In genomic region chr5:151219138-151219537, GRCh38 we compare ENCODE assay signal across 17 cellular contexts. TPM values are rescaled to one million over a fixed set of nuclear protein-coding genes. Genes with fewer than 3 reads are reported as not detected.
DNase-seq lines count a peak whose midpoint lies in the region; ATAC-seq and TF ChIP-seq lines count a peak whose summit lies in the region.
"Had no signal": no experiment of that assay in that cellular context is flagged by ENCODE, and none has a peak within 500 bp of the region (broad histone marks: within the 10 kb centered on the region; RNA-seq: fewer than 3 reads in every experiment).

No MANE protein-coding gene starts in this region.

- POLR2A ChIA-PET in activated CD8-positive, alpha-beta T cell treated with anti-CD3 and anti-CD28 coated beads for 36 hours (lab: Charles Lee), result interaction anchor here (1.2 kb wide), 1 partner anchor 21 kb away, joined by 3 read pairs; no protein-coding TSS in a partner anchor

- no peaks in the 10 kb centered on the region for H3K9me3 Mint-ChIP-seq in activated naive CD4-positive, alpha-beta T cell treated with anti-CD3 and anti-CD28 coated beads, Interleukin-2, amount 50 U/mL, for 24 hours
- no peaks in the 10 kb centered on the region for H3K9me3 Mint-ChIP-seq in activated naive CD4-positive, alpha-beta T cell treated with anti-CD3 and anti-CD28 coated beads, Interleukin-2, amount 50 U/mL, for 72 hours
- H3K9me3 Mint-ChIP-seq in activated CD8-positive, alpha-beta T cell treated with anti-CD3 and anti-CD28 coated beads for 36 hours, result no peaks in the 10 kb centered on the region
- H3K9me3 Mint-ChIP-seq in naive B cell, result no peaks in the 10 kb centered on the region
- H3K9me3 Mint-ChIP-seq: neural progenitor cell had no signal

- no peaks in the 10 kb centered on the region for H3K27me3 Mint-ChIP-seq in activated naive CD4-positive, alpha-beta T cell treated with anti-CD3 and anti-CD28 coated beads, Interleukin-2, amount 50 U/mL, for 24 hours
- H3K27me3 Mint-ChIP-seq in activated CD8-positive, alpha-beta T cell treated with anti-CD3 and anti-CD28 coated beads for 36 hours, result no peaks in the 10 kb centered on the region
- H3K27me3 Mint-ChIP-seq in naive B cell, result no peaks in the 10 kb centered on the region

- no peak for ATAC-seq in activated naive CD4-positive, alpha-beta T cell treated with anti-CD3 and anti-CD28 coated beads, Interleukin-2, amount 50 U/mL, for 72 hours
- ATAC-seq in activated CD8-positive, alpha-beta T cell treated with anti-CD3 and anti-CD28 coated beads for 36 hours, result no peak
- ATAC-seq in naive B cell (ENCODE audit: low read depth in 2 of 2), result no peak
- ATAC-seq: heart left ventricle had no signal

- no peaks in the 10 kb centered on the region for H3K9me3 ChIP-seq in stomach smooth muscle (ENCODE audit: control insufficient read depth in 2 of 2, low read length in 2 of 2)
- H3K9me3 ChIP-seq: heart left ventricle, right atrium auricular region had no signal

- CTCF ChIA-PET in activated CD8-positive, alpha-beta T cell treated with anti-CD3 and anti-CD28 coated beads for 36 hours (lab: Charles Lee), result interaction anchor here (1.0 to 10.9 kb wide), 2 partner anchors 9 to 20 kb away, joined by 3 to 83 read pairs; no protein-coding TSS in a partner anchor

- no peak overlapping the region for H3K4me3 Mint-ChIP-seq in activated naive CD4-positive, alpha-beta T cell treated with anti-CD3 and anti-CD28 coated beads, Interleukin-2, amount 50 U/mL, for 24 hours
- no peak overlapping the region for H3K4me3 Mint-ChIP-seq in activated CD8-positive, alpha-beta T cell treated with anti-CD3 and anti-CD28 coated beads for 36 hours
- H3K4me3 Mint-ChIP-seq in naive B cell, result peak overlapping the region; percentile 59 to 90 (median 81)
- H3K4me3 Mint-ChIP-seq: neural progenitor cell had no signal

- DNase-seq in activated naive CD4-positive, alpha-beta T cell treated with anti-CD3 and anti-CD28 coated beads, Interleukin-2, amount 50 U/mL, for 72 hours (ENCODE audit: low spot score in 2 of 2), result no peak
- DNase-seq in activated CD8-positive, alpha-beta T cell treated with anti-CD3 and anti-CD28 coated beads for 36 hours, result no peak
- DNase-seq in naive B cell, result no peak
- DNase-seq in NCI-H2227 treated with DMSO at 0.1 percent for 48 hours (lab: John Stamatoyannopoulos, UW), result no peak
- DNase-seq in NCI-H345 (lab: John Stamatoyannopoulos, UW), result no peak
- no peak for DNase-seq in NCI-H2196 treated with DMSO at 0.1 percent for 48 hours (lab: John Stamatoyannopoulos, UW; ENCODE audit: unreplicated experiment)
- DNase-seq: activated CD4-positive, CD25-positive, alpha-beta regulatory T cell treated with anti-CD3 and anti-CD28 coated beads, Interleukin-2, amount 50 U/mL, for 72 hours; caudate nucleus; heart left ventricle; mesenchymal stem cell; NCI-H1694 treated with DMSO at 0.1 percent for 48 hours; NCI-H446 treated with DMSO at 0.1 percent for 48 hours; SIG-M5 had no signal

- H3K27ac Mint-ChIP-seq in activated naive CD4-positive, alpha-beta T cell treated with anti-CD3 and anti-CD28 coated beads, Interleukin-2, amount 50 U/mL, for 24 hours, result peak overlapping the region; percentile 90
- peak overlapping the region in 1 of 2 donors; percentile 86 for H3K27ac Mint-ChIP-seq in activated naive CD4-positive, alpha-beta T cell treated with anti-CD3 and anti-CD28 coated beads, Interleukin-2, amount 50 U/mL, for 72 hours
- H3K27ac Mint-ChIP-seq in activated CD8-positive, alpha-beta T cell treated with anti-CD3 and anti-CD28 coated beads for 36 hours, result peak overlapping the region; percentile 73
- H3K27ac Mint-ChIP-seq in naive B cell, result peak overlapping the region in 5 of 6 donors; percentile 88 to 98 (median 89)
- H3K27ac Mint-ChIP-seq: neural progenitor cell had no signal

- peak overlapping the region; percentile 49 for H3K27ac ChIP-seq in stomach smooth muscle (ENCODE audit: low read length)
- H3K27ac ChIP-seq: neural progenitor cell had no signal

- peaks cover 83% of the 10 kb centered on the region for H3K4me1 Mint-ChIP-seq in activated naive CD4-positive, alpha-beta T cell treated with anti-CD3 and anti-CD28 coated beads, Interleukin-2, amount 50 U/mL, for 24 hours
- H3K4me1 Mint-ChIP-seq in activated CD8-positive, alpha-beta T cell treated with anti-CD3 and anti-CD28 coated beads for 36 hours (ENCODE audit: low read depth), result peaks cover 81% of the 10 kb centered on the region
- peaks cover 75 to 91% (median 88%) of the 10 kb centered on the region in 3 donors for H3K4me1 Mint-ChIP-seq in naive B cell

- peaks cover 1% of the 10 kb centered on the region for H3K36me3 Mint-ChIP-seq in activated naive CD4-positive, alpha-beta T cell treated with anti-CD3 and anti-CD28 coated beads, Interleukin-2, amount 50 U/mL, for 24 hours
- peaks cover 20 to 49% of the 10 kb centered on the region in 2 donors for H3K36me3 Mint-ChIP-seq in activated naive CD4-positive, alpha-beta T cell treated with anti-CD3 and anti-CD28 coated beads, Interleukin-2, amount 50 U/mL, for 72 hours
- H3K36me3 Mint-ChIP-seq in activated CD8-positive, alpha-beta T cell treated with anti-CD3 and anti-CD28 coated beads for 36 hours (ENCODE audit: low read depth), result peaks cover 58% of the 10 kb centered on the region
- peaks cover 28 to 31% of the 10 kb centered on the region in 2 donors for H3K36me3 Mint-ChIP-seq in naive B cell
- H3K36me3 Mint-ChIP-seq: neural progenitor cell had no signal

- no peak overlapping the region for H3K9ac ChIP-seq in stomach smooth muscle (ENCODE audit: low read length in 2 of 2)
- H3K9ac ChIP-seq: neural progenitor cell had no signal

- H3K36me3 ChIP-seq in stomach smooth muscle (ENCODE audit: control insufficient read depth in 2 of 2, insufficient read depth in 2 of 2, low read length in 2 of 2), result peaks cover 5 to 8% of the 10 kb centered on the region in 2 donors
- H3K36me3 ChIP-seq: neural progenitor cell had no signal

- no peaks in the 10 kb centered on the region for H3K27me3 ChIP-seq in stomach smooth muscle (ENCODE audit: control insufficient read depth in 1 of 2, insufficient read depth in 2 of 2, low read length in 2 of 2)
- H3K27me3 ChIP-seq: heart left ventricle, right atrium auricular region had no signal

- peaks cover 79% of the 10 kb centered on the region for H3K4me1 ChIP-seq in stomach smooth muscle (ENCODE audit: control insufficient read depth, insufficient read depth, low read length)
- H3K4me1 ChIP-seq: neural progenitor cell had no signal

- H3K4me3 ChIP-seq in stomach smooth muscle (ENCODE audit: low read length in 2 of 2), result no peak overlapping the region
- H3K4me3 ChIP-seq: heart left ventricle, neural progenitor cell, right atrium auricular region had no signal

- intact Hi-C loops in activated CD8-positive, alpha-beta T cell treated with anti-CD3 and anti-CD28 coated beads for 36 hours (cut with micrococcal nuclease), result no loop called here

- no peak for TF ChIP-seq CTCF in activated CD8-positive, alpha-beta T cell treated with anti-CD3 and anti-CD28 coated beads for 36 hours (IDR thresholded peaks at IDR 0.05)

RNA-seq across cellular contexts. Expression of gene CCDC69, which starts 4.8 kb away (rescaled TPM):
- total RNA-seq in activated naive CD4-positive, alpha-beta T cell treated with anti-CD3 and anti-CD28 coated beads, Interleukin-2, amount 50 U/mL, for 72 hours, result 10 to 100 TPM; 21.0 to 23.8 TPM
- 10 to 100 TPM; 33.0 to 34.5 TPM for total RNA-seq in activated CD8-positive, alpha-beta T cell treated with anti-CD3 and anti-CD28 coated beads for 36 hours
- 100 to 1,000 TPM in 3 of 6 donors, 10 to 100 TPM in 3; 76.4 to 143 (median 98.1) TPM for polyA plus RNA-seq in naive B cell (ENCODE audit: low read depth in 6 of 6)

RNA-seq across cellular contexts. Expression of gene GM2A, which starts 33.8 kb away (rescaled TPM):
- 10 to 100 TPM; 36.8 to 85.2 TPM for total RNA-seq in activated naive CD4-positive, alpha-beta T cell treated with anti-CD3 and anti-CD28 coated beads, Interleukin-2, amount 50 U/mL, for 72 hours
- 10 to 100 TPM; 13.3 to 13.7 TPM for total RNA-seq in activated CD8-positive, alpha-beta T cell treated with anti-CD3 and anti-CD28 coated beads for 36 hours
- 10 to 100 TPM; 37.6 to 74.5 (median 53.4) TPM for polyA plus RNA-seq in naive B cell (ENCODE audit: low read depth in 6 of 6)

Comparison
In these comparisons a context has a peak if more than half of its experiments do, and no peak if none do; other contexts are left out.
1. H3K4me3 Mint-ChIP-seq: peak in naive B cell (8 of 8); none in activated naive CD4-positive, alpha-beta T cell treated with anti-CD3 and anti-CD28 coated beads, Interleukin-2, amount 50 U/mL, for 24 hours (single experiment) and activated CD8-positive, alpha-beta T cell treated with anti-CD3 and anti-CD28 coated beads for 36 hours (single experiment).